23 cellular contexts compared by ENCODE assay signal in the genomic region with DNA sequence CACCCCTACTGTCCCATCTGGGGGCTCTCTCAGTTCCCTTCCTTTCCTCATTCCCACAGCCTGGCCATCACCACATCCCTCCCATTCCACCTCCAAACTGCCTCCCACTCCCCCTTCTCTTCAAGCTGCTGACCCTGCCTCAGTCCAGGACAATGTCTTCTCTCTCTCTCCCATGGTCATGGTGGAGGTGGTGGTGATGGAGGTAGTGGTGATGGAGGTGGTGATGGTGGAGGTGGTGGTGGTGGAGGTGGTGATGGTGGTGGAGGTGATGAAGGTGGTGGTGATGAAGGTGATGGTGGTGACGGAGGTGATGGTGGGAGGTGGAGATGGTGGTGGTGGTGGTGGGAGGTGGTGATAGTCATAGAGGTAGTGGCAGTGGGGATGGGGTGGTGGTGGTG.
"Had no signal": no experiment of that assay in that cellular context is flagged by ENCODE, and none has a peak within 500 bp of the region (broad histone marks: within the 10 kb centered on the region; RNA-seq: fewer than 3 reads in every experiment).

No MANE protein-coding gene starts in this region.

- H3K36me3 ChIP-seq: neural progenitor cell, pancreas, right lobe of liver, sigmoid colon, stomach, thoracic aorta, thyroid gland, tibial nerve, upper lobe of left lung, uterus had no signal

- H3K27ac ChIP-seq: neural progenitor cell, pancreas, psoas muscle, right lobe of liver, sigmoid colon, stomach, thoracic aorta, thyroid gland, tibial nerve, upper lobe of left lung, uterus had no signal

- H3K27me3 ChIP-seq: neural progenitor cell, pancreas, right lobe of liver, thyroid gland, tibial nerve, upper lobe of left lung, uterus had no signal

- H2AFZ ChIP-seq: neural progenitor cell had no signal

- DNase-seq: naive thymus-derived CD4-positive, alpha-beta T cell; natural killer cell; occipital lobe; psoas muscle; right cardiac atrium; right lobe of liver; sigmoid colon; small intestine; stimulated activated CD4-positive, alpha-beta T cell treated with anti-CD3 and anti-CD28 coated beads, Interleukin-15, amount 100 ng/mL, for 24 hours; stimulated activated CD4-positive, alpha-beta T cell treated with anti-CD3 and anti-CD28 coated beads, Interleukin-2, amount 100 ng/mL, for 24 hours; stimulated activated CD4-positive, alpha-beta T cell treated with anti-CD3 and anti-CD28 coated beads, Interleukin-2, amount 100 ng/mL, for 48 hours; stimulated activated CD4-positive, alpha-beta T cell treated with anti-CD3 and anti-CD28 coated beads, Interleukin-4, amount 100 ng/mL, for 24 hours; stimulated activated naive B cell treated with anti-CD40 and anti-IgM and Interleukin-4, amounts not matched to agents 10 μg/mL and 1 μg/mL and 100 μg/mL, for 72 hours; stimulated activated naive CD4-positive, alpha-beta T cell treated with Interleukin-2 at 50 U/mL for 16 hours; stomach; thyroid gland; trophoblast cell; upper lobe of left lung; uterus had no signal

- H3K4me1 ChIP-seq: neural progenitor cell, pancreas, psoas muscle, right lobe of liver, sigmoid colon, stomach, thyroid gland, tibial nerve, upper lobe of left lung, uterus had no signal

- H3K4me2 ChIP-seq: neural progenitor cell had no signal

- H3K4me3 ChIP-seq: neural progenitor cell, pancreas, psoas muscle, right lobe of liver, sigmoid colon, stomach, thoracic aorta, thyroid gland, tibial nerve, upper lobe of left lung, uterus had no signal

- FAIRE-seq: pancreas, small intestine had no signal

- H3K9me3 ChIP-seq: pancreas, psoas muscle, right lobe of liver, sigmoid colon, stomach, thoracic aorta, thyroid gland, tibial nerve, upper lobe of left lung, uterus had no signal
